In genomic region chr3:194147679-194148078, GRCh38 we compare ENCODE assay signal across 2 cellular contexts.
TF ChIP-seq lines count a peak whose summit lies in the region.

No MANE protein-coding gene starts in this region.

TF ChIP-seq in GM23338, 12 proteins besides CTCF, POLR2A, EP300 and RAD21 (continued from another document):
- no peak for TF ChIP-seq POLR2AphosphoS5 (IDR thresholded peaks at IDR 0.05; ENCODE audit: low read depth)
- TF ChIP-seq ZNF114 (CRISPR knock-in tag; IDR thresholded peaks at IDR 0.05): no peak

TF ChIP-seq in H1, 55 proteins besides CTCF, POLR2A, EP300 and RAD21 (continued from another document):
- no peak for TF ChIP-seq SRF (IDR thresholded peaks at IDR 0.05; ENCODE audit: low read depth, low read length)
- TF ChIP-seq CREB1 (IDR thresholded peaks at IDR 0.05): no peak
- no peak for TF ChIP-seq SUZ12 (IDR thresholded peaks at IDR 0.05; ENCODE audit: low read length)
- TF ChIP-seq BCL11A (IDR thresholded peaks at IDR 0.05; ENCODE audit: low read depth in 2 of 2, low read length in 2 of 2): no peak
- no peak for TF ChIP-seq TCF12 (IDR thresholded peaks at IDR 0.05; ENCODE audit: low read depth, low read length)
- no peak for TF ChIP-seq TEAD4 (IDR thresholded peaks at IDR 0.05; ENCODE audit: low read depth, low read length)
- TF ChIP-seq KDM5A (IDR thresholded peaks at IDR 0.05; ENCODE audit: low read length): no peak
- TF ChIP-seq CHD1 (IDR thresholded peaks at IDR 0.05; ENCODE audit: low read depth, low read length): no peak
- no peak for TF ChIP-seq TBP (IDR thresholded peaks at IDR 0.05; ENCODE audit: low read depth, low read length)
- TF ChIP-seq NANOG (IDR thresholded peaks at IDR 0.05; ENCODE audit: insufficient read depth, low read depth, low read length, poor library complexity, severe bottlenecking): no peak
- no peak for TF ChIP-seq RFX5 (IDR thresholded peaks at IDR 0.05; ENCODE audit: borderline replicate concordance, low read depth, low read length)
- no peak for TF ChIP-seq RNF2 (IDR thresholded peaks at IDR 0.05; ENCODE audit: borderline replicate concordance, low read depth, low read length, missing control alignments, poor library complexity, severe bottlenecking)
